In the genomic region with DNA sequence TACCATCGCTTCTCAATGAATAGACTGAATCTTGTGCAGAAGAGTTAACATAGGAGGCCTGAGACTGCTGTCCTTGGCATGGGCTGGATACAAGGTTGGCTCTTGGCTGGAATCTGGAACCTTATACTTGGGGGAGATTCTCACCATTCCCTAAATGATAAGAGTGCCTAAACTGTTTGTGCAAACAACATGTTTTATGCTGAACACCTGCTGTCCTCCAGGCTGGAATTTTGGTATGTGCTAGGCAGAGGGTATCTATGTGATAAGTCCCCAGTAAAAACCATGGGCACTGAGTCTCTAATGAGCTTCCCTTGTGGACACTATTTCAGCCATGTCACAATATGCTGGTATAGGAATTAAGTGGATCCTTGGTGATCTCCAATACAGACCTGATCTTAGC, we compare ENCODE assay signal across 29 cellular contexts. TPM values are rescaled to one million over a fixed set of nuclear protein-coding genes. Genes with fewer than 3 reads are reported as not detected.
DNase-seq lines count a peak whose midpoint lies in the region; ATAC-seq and TF ChIP-seq lines count a peak whose summit lies in the region.
"Had no signal": no experiment of that assay in that cellular context is flagged by ENCODE, and none has a peak within 500 bp of the region (broad histone marks: within the 10 kb centered on the region; RNA-seq: fewer than 3 reads in every experiment).

No MANE protein-coding gene starts in this region.

- peak overlapping the region; percentile 92 for H3K27ac Mint-ChIP-seq in activated naive CD4-positive, alpha-beta T cell treated with anti-CD3 and anti-CD28 coated beads, Interleukin-2, amount 10 ng/mL, durations not matched to agents 7 days and 5 days
- peak overlapping the region; percentile 55 for H3K27ac Mint-ChIP-seq in activated T-helper 1 cell treated with anti-CD3 and anti-CD28 coated beads, Interleukin-12 subunit alpha, Interleukin-12 subunit beta, Interleukin-2, Interleukin-4 antibody, amounts not matched to agents 30 ng/mL and 10 ng/mL and 1 ng/mL, durations not matched to agents 14 hours and 24 hours and 36 hours
- H3K27ac Mint-ChIP-seq in naive thymus-derived CD8-positive, alpha-beta T cell = peak overlapping the region in 6 of 10 donors; percentile 70 to 97 (median 84)

- no peaks in the 10 kb centered on the region for H3K27me3 Mint-ChIP-seq in activated naive CD4-positive, alpha-beta T cell treated with anti-CD3 and anti-CD28 coated beads, Interleukin-2, amount 10 ng/mL, durations not matched to agents 7 days and 5 days
- no peaks in the 10 kb centered on the region for H3K27me3 Mint-ChIP-seq in activated T-helper 1 cell treated with anti-CD3 and anti-CD28 coated beads, Interleukin-12 subunit alpha, Interleukin-12 subunit beta, Interleukin-2, Interleukin-4 antibody, amounts not matched to agents 30 ng/mL and 10 ng/mL and 1 ng/mL, durations not matched to agents 14 hours and 24 hours and 36 hours (ENCODE audit: insufficient read depth)
- H3K27me3 Mint-ChIP-seq in naive thymus-derived CD8-positive, alpha-beta T cell = no peaks in the 10 kb centered on the region
- H3K27me3 Mint-ChIP-seq: brain had no signal

- intact Hi-C loops in Panc1 (cut with micrococcal nuclease; ENCODE audit: unreplicated experiment) (no loop called here), uterus (cut with DNase I; ENCODE audit: low total_unique reads) (no loop called here)
- intact Hi-C loops in activated T-helper 1 cell treated with anti-CD3 and anti-CD28 coated beads, Interleukin-12 subunit alpha, Interleukin-12 subunit beta, Interleukin-2, Interleukin-4 antibody, amounts not matched to agents 30 ng/mL and 10 ng/mL and 1 ng/mL, durations not matched to agents 14 hours and 24 hours and 36 hours (cut with micrococcal nuclease) = no loop called here

- H3K4me2 ChIP-seq in smooth muscle cell = no peak overlapping the region
- H3K4me2 ChIP-seq: BLaER1 had no signal

- no peak overlapping the region for H3K27ac ChIP-seq in Panc1 (ENCODE audit: low read length)
- H3K27ac ChIP-seq in smooth muscle cell (ENCODE audit: low read depth) = no peak overlapping the region
- H3K27ac ChIP-seq in uterus = no peak overlapping the region
- H3K27ac ChIP-seq: BLaER1, heart right ventricle, prostate gland, sigmoid colon, upper lobe of right lung had no signal

- TF ChIP-seq CTCF in Panc1 (IDR thresholded peaks at IDR 0.05) (no peak), smooth muscle cell (IDR thresholded peaks at IDR 0.05; ENCODE audit: borderline replicate concordance, insufficient read depth, poor library complexity, severe bottlenecking) (no peak), uterus (IDR thresholded peaks at IDR 0.05) (no peak)

- no peaks in the 10 kb centered on the region for H4K20me1 ChIP-seq in smooth muscle cell (ENCODE audit: low read depth)
- H4K20me1 ChIP-seq: BLaER1 had no signal

- H3K4me1 Mint-ChIP-seq in activated naive CD4-positive, alpha-beta T cell treated with anti-CD3 and anti-CD28 coated beads, Interleukin-2, amount 10 ng/mL, durations not matched to agents 7 days and 5 days = peaks cover 35% of the 10 kb centered on the region
- peaks cover 45% of the 10 kb centered on the region for H3K4me1 Mint-ChIP-seq in activated T-helper 1 cell treated with anti-CD3 and anti-CD28 coated beads, Interleukin-12 subunit alpha, Interleukin-12 subunit beta, Interleukin-2, Interleukin-4 antibody, amounts not matched to agents 30 ng/mL and 10 ng/mL and 1 ng/mL, durations not matched to agents 14 hours and 24 hours and 36 hours (ENCODE audit: low read depth)
- peaks cover 10 to 25% (median 18%) of the 10 kb centered on the region in 4 donors for H3K4me1 Mint-ChIP-seq in naive thymus-derived CD8-positive, alpha-beta T cell

- H3K27me3 ChIP-seq in Panc1 (ENCODE audit: control insufficient read depth, insufficient read depth, low read length) = no peaks in the 10 kb centered on the region
- no peaks in the 10 kb centered on the region for H3K27me3 ChIP-seq in smooth muscle cell (ENCODE audit: low read depth)
- no peaks in the 10 kb centered on the region for H3K27me3 ChIP-seq in uterus
- H3K27me3 ChIP-seq: BLaER1, heart right ventricle, sigmoid colon, upper lobe of right lung had no signal

- in situ Hi-C loops in Panc1 (cut with HindIII; ENCODE audit: low pct_unique_long_range_greater_than_20kb, low sequenced_read_pairs) = no loop called here

- TSS peak; percentile 8 for BruUV-seq in Panc1 (replicated peaks; lab: Mats Ljungman, UMichigan)

- H2AFZ ChIP-seq in smooth muscle cell (ENCODE audit: low read depth) = no peak overlapping the region

- no peak overlapping the region for H3K4me3 Mint-ChIP-seq in activated naive CD4-positive, alpha-beta T cell treated with anti-CD3 and anti-CD28 coated beads, Interleukin-2, amount 10 ng/mL, durations not matched to agents 7 days and 5 days
- peak overlapping the region; percentile 4 for H3K4me3 Mint-ChIP-seq in activated T-helper 1 cell treated with anti-CD3 and anti-CD28 coated beads, Interleukin-12 subunit alpha, Interleukin-12 subunit beta, Interleukin-2, Interleukin-4 antibody, amounts not matched to agents 30 ng/mL and 10 ng/mL and 1 ng/mL, durations not matched to agents 14 hours and 24 hours and 36 hours
- H3K4me3 Mint-ChIP-seq in naive thymus-derived CD8-positive, alpha-beta T cell = peak overlapping the region in 2 of 10 donors; percentile 1 to 26
- H3K4me3 Mint-ChIP-seq: brain had no signal

- peaks cover 60% of the 10 kb centered on the region for H3K36me3 Mint-ChIP-seq in activated naive CD4-positive, alpha-beta T cell treated with anti-CD3 and anti-CD28 coated beads, Interleukin-2, amount 10 ng/mL, durations not matched to agents 7 days and 5 days
- H3K36me3 Mint-ChIP-seq in activated T-helper 1 cell treated with anti-CD3 and anti-CD28 coated beads, Interleukin-12 subunit alpha, Interleukin-12 subunit beta, Interleukin-2, Interleukin-4 antibody, amounts not matched to agents 30 ng/mL and 10 ng/mL and 1 ng/mL, durations not matched to agents 14 hours and 24 hours and 36 hours (ENCODE audit: low read depth) = peaks cover 54% of the 10 kb centered on the region
- H3K36me3 Mint-ChIP-seq in naive thymus-derived CD8-positive, alpha-beta T cell = peaks cover 3 to 10% (median 9%) of the 10 kb centered on the region in 3 donors

- H3K9me3 Mint-ChIP-seq in activated naive CD4-positive, alpha-beta T cell treated with anti-CD3 and anti-CD28 coated beads, Interleukin-2, amount 10 ng/mL, durations not matched to agents 7 days and 5 days = peaks cover 14% of the 10 kb centered on the region
- H3K9me3 Mint-ChIP-seq in activated T-helper 1 cell treated with anti-CD3 and anti-CD28 coated beads, Interleukin-12 subunit alpha, Interleukin-12 subunit beta, Interleukin-2, Interleukin-4 antibody, amounts not matched to agents 30 ng/mL and 10 ng/mL and 1 ng/mL, durations not matched to agents 14 hours and 24 hours and 36 hours = peaks cover 13% of the 10 kb centered on the region
- peaks cover 0 to 6% (median 0%) of the 10 kb centered on the region in 9 donors for H3K9me3 Mint-ChIP-seq in naive thymus-derived CD8-positive, alpha-beta T cell

- no peak for ATAC-seq in Panc1
- ATAC-seq in naive thymus-derived CD8-positive, alpha-beta T cell = no peak
- ATAC-seq: activated CD4-positive, CD25-positive, alpha-beta regulatory T cell treated with anti-CD3 and anti-CD28 coated beads, Interleukin-2, amount 50 U/mL, for 24 hours; heart right ventricle; upper lobe of right lung had no signal

- H3K4me3 ChIP-seq in Panc1 (ENCODE audit: low read depth in 2 of 2, low read length in 2 of 2) (no peak overlapping the region), smooth muscle cell (no peak overlapping the region), uterus (no peak overlapping the region)
- H3K4me3 ChIP-seq: BLaER1, HAP-1, heart right ventricle, prostate gland, sigmoid colon, upper lobe of right lung had no signal

- H3K36me3 ChIP-seq in Panc1 (ENCODE audit: control insufficient read depth, insufficient read depth, low read length) (peaks cover 2% of the 10 kb centered on the region; the same call in 1 of the 2 replicates), smooth muscle cell (ENCODE audit: low read depth) (peaks cover 19% of the 10 kb centered on the region), uterus (no peaks in the 10 kb centered on the region)
- H3K36me3 ChIP-seq: prostate gland had no signal

- WGBS in smooth muscle cell (ENCODE audit: low lambda C conversion rate) = 93% methylated on average over 1 of the region's 1 CpG

- CTCF ChIA-PET in activated naive CD4-positive, alpha-beta T cell treated with anti-CD3 and anti-CD28 coated beads, Interleukin-2, amount 10 ng/mL, durations not matched to agents 7 days and 5 days (lab: Charles Lee) = no interaction called here
- CTCF ChIA-PET in Panc1 (lab: Charles Lee) = no interaction called here

- H3K4me1 ChIP-seq in Panc1 (ENCODE audit: control insufficient read depth, insufficient read depth, low read length) = no peaks in the 10 kb centered on the region
- H3K4me1 ChIP-seq in smooth muscle cell (ENCODE audit: low read depth) = no peaks in the 10 kb centered on the region
- H3K4me1 ChIP-seq in uterus = no peaks in the 10 kb centered on the region
- H3K4me1 ChIP-seq: BLaER1, HAP-1, prostate gland, sigmoid colon, upper lobe of right lung had no signal

- H3K9ac ChIP-seq in smooth muscle cell (ENCODE audit: low read depth) = no peak overlapping the region
- H3K9ac ChIP-seq: BLaER1 had no signal

- H3K9me3 ChIP-seq in Panc1 (ENCODE audit: control insufficient read depth, insufficient read depth, low read depth, low read length) = peaks cover 8% of the 10 kb centered on the region
- no peaks in the 10 kb centered on the region for H3K9me3 ChIP-seq in smooth muscle cell (replicated peaks; ENCODE audit: low read depth)
- no peaks in the 10 kb centered on the region for H3K9me3 ChIP-seq in uterus
- H3K9me3 ChIP-seq: HAP-1, prostate gland, sigmoid colon, upper lobe of right lung had no signal

- POLR2A ChIA-PET in Panc1 (lab: Charles Lee) = no interaction called here
- POLR2A ChIA-PET in naive thymus-derived CD8-positive, alpha-beta T cell (lab: Charles Lee) = no interaction called here

- no peaks in the 10 kb centered on the region for H3F3A ChIP-seq in smooth muscle cell (ENCODE audit: low read depth)

- DNase-seq in activated naive CD4-positive, alpha-beta T cell treated with anti-CD3 and anti-CD28 coated beads, Interleukin-2, amount 10 ng/mL, durations not matched to agents 7 days and 5 days = no peak
- no peak for DNase-seq in activated naive CD4-positive, alpha-beta T cell (lab: John Stamatoyannopoulos, UW)
- no peak for DNase-seq in Panc1 (ENCODE audit: low read depth, low spot score)
- no peak for DNase-seq in activated T-helper 1 cell treated with anti-CD3 and anti-CD28 coated beads, Interleukin-12 subunit alpha, Interleukin-12 subunit beta, Interleukin-2, Interleukin-4 antibody, amounts not matched to agents 30 ng/mL and 10 ng/mL and 1 ng/mL, durations not matched to agents 14 hours and 24 hours and 36 hours (ENCODE audit: low spot score)
- no peak for DNase-seq in naive thymus-derived CD8-positive, alpha-beta T cell
- DNase-seq in RKO (ENCODE audit: low spot score) = no peak
- no peak for DNase-seq in smooth muscle cell (lab: John Stamatoyannopoulos, UW; ENCODE audit: unreplicated experiment)
- no peak for DNase-seq in uterus
- DNase-seq: amniotic stem cell; Calu3; dermis blood vessel endothelial cell; DMS79 treated with DMSO at 0.1 percent for 48 hours; foreskin melanocyte; GDM1; heart right ventricle; KBM-7; NCI-H1092 treated with DMSO at 0.1 percent for 48 hours; NCI-H187; NCI-H2171; NCI-H510A treated with DMSO at 0.1 percent for 48 hours; nucleus accumbens; sigmoid colon; stimulated activated CD4-positive, alpha-beta T cell treated with anti-CD3 and anti-CD28 coated beads, Interleukin-4, amount 100 ng/mL, for 24 hours; upper lobe of right lung had no signal

- TF ChIP-seq POLR2A in uterus (IDR thresholded peaks at IDR 0.05) = no peak

- H3K79me2 ChIP-seq in smooth muscle cell (ENCODE audit: low read depth) = no peaks in the 10 kb centered on the region

RNA-seq across cellular contexts. Expression of a gene that starts 12.8 kb away (rescaled TPM):
- total RNA-seq in Panc1 (2021; ENCODE audit: unreplicated experiment) (15.7 TPM), smooth muscle cell (13.2 and 30.5 TPM in 2 replicates), uterus (10 to 100 TPM; 19.4 to 76.3 (median 23.7) TPM)
- polyA plus RNA-seq in Panc1 (2012; ENCODE audit: insufficient read length) = 3.1 TPM
- 30.1 TPM in 2 replicates for total RNA-seq in activated T-helper 1 cell treated with anti-CD3 and anti-CD28 coated beads, Interleukin-12 subunit alpha, Interleukin-12 subunit beta, Interleukin-2, Interleukin-4 antibody, amounts not matched to agents 30 ng/mL and 10 ng/mL and 1 ng/mL, durations not matched to agents 14 hours and 24 hours and 36 hours
- total RNA-seq in naive thymus-derived CD8-positive, alpha-beta T cell = 1 to 10 TPM; 7.5 to 9.7 TPM
- 1 to 10 TPM in 1 of 3 donors, under 1 TPM in 2; 0.64 to 1.6 (median 0.67) TPM for polyA plus RNA-seq in naive thymus-derived CD8-positive, alpha-beta T cell
- 1.8 and 4.3 TPM in 2 replicates for polyA plus RNA-seq in smooth muscle cell
